8 cellular contexts compared by ENCODE assay signal in genomic region chr19:11797491-11797890, GRCh38. TPM values are rescaled to one million over a fixed set of nuclear protein-coding genes. Genes with fewer than 3 reads are reported as not detected.
A peak's percentile ranks its signal among the peaks of the same experiment; 100 is the strongest.
DNase-seq lines count a peak whose midpoint lies in the region; ATAC-seq, FAIRE-seq and TF ChIP-seq lines count a peak whose summit lies in the region.

No MANE protein-coding gene starts in this region.

- FAIRE-seq in urothelium cell line (lab: Jason Lieb, UNC): no peak

- CTCF ChIA-PET in CD4-positive, alpha-beta memory T cell (lab: Charles Lee; ENCODE audit: partially characterized antibody): interaction anchor here (0.6 to 5.7 kb wide), 38 partner anchors 8 to 1050 kb away, joined by 3 to 92 read pairs (median 4); partner anchors contain the start of genes ZNF136, ZNF20, ZNF439 and ZNF440

- peak overlapping the region in 5 of 7 donors; percentile 56 to 88 (median 70) for H3K27ac Mint-ChIP-seq in CD4-positive, alpha-beta memory T cell
- no peak overlapping the region for H3K27ac Mint-ChIP-seq in T-helper 2 cell treated with Interferon-gamma antibody and Interleukin-4, amounts not matched to agents 5 μg/mL and 100 μg/mL, for 36 hours

- no peaks in the 10 kb centered on the region for H3K27me3 ChIP-seq in CD4-positive, alpha-beta memory T cell (ENCODE audit: insufficient read depth, low read length)
- H3K27me3 ChIP-seq in HAP-1 (ENCODE audit: low read depth) (no peaks in the 10 kb centered on the region), ascending aorta (no peaks in the 10 kb centered on the region), right atrium auricular region (no peaks in the 10 kb centered on the region), psoas muscle (ENCODE audit: insufficient read depth in 3 of 3, low read length in 2 of 3) (no peaks in the 10 kb centered on the region)

- H3K36me3 ChIP-seq in CD4-positive, alpha-beta memory T cell (ENCODE audit: insufficient read depth, low read length): no peaks in the 10 kb centered on the region
- H3K36me3 ChIP-seq in HAP-1 (replicated peaks): no peaks in the 10 kb centered on the region
- H3K36me3 ChIP-seq in ascending aorta: no peaks in the 10 kb centered on the region
- no peaks in the 10 kb centered on the region for H3K36me3 ChIP-seq in right atrium auricular region
- no peaks in the 10 kb centered on the region for H3K36me3 ChIP-seq in psoas muscle (ENCODE audit: insufficient read depth in 1 of 2, low read depth in 1 of 2)

- ATAC-seq in psoas muscle: peak; percentile 93 to 96 (median 94)

- in situ Hi-C loops in HAP-1 (cut with MboI; ENCODE audit: low sequenced_read_pairs): no loop called here

- TF ChIP-seq CTCF in ascending aorta (IDR thresholded peaks at IDR 0.05): peak; percentile 81 to 90 (median 83)
- TF ChIP-seq CTCF in right atrium auricular region (IDR thresholded peaks at IDR 0.05): peak; percentile 88 to 92
- peak; percentile 92 for TF ChIP-seq CTCF in psoas muscle (IDR thresholded peaks at IDR 0.05)

- peaks cover 0 to 8% (median 3%) of the 10 kb centered on the region in 8 donors for H3K9me3 Mint-ChIP-seq in CD4-positive, alpha-beta memory T cell
- peaks cover 19% of the 10 kb centered on the region for H3K9me3 Mint-ChIP-seq in T-helper 2 cell treated with Interferon-gamma antibody and Interleukin-4, amounts not matched to agents 5 μg/mL and 100 μg/mL, for 36 hours

- POLR2A ChIA-PET in CD4-positive, alpha-beta memory T cell (lab: Charles Lee; ENCODE audit: partially characterized antibody): interaction anchor here (0.6 to 2.6 kb wide), 12 partner anchors 14 to 535 kb away, joined by 3 to 13 read pairs (median 4); partner anchors contain the start of genes ZNF440, ZNF441, ZNF700 and ZNF763

- no peak overlapping the region for H3K27ac ChIP-seq in CD4-positive, alpha-beta memory T cell (ENCODE audit: low read depth, low read length)
- H3K27ac ChIP-seq in ascending aorta (peak overlapping the region in 1 of 2 donors; percentile 60), right atrium auricular region (peak overlapping the region in 1 of 2 donors; percentile 87), psoas muscle (peak overlapping the region; percentile 87)

- peak; percentile 74 to 81 (median 78) for DNase-seq in CD4-positive, alpha-beta memory T cell
- DNase-seq in HAP-1 (ENCODE audit: low spot score in 2 of 2): peak; percentile 13 to 66
- peak; percentile 98 for DNase-seq in NCI-H146 (lab: John Stamatoyannopoulos, UW)
- DNase-seq in T-helper 2 cell treated with Interferon-gamma antibody and Interleukin-4, amounts not matched to agents 5 μg/mL and 100 μg/mL, for 36 hours (ENCODE audit: low spot score): peak; percentile 72
- DNase-seq in ascending aorta (ENCODE audit: low spot score in 2 of 2): peak; percentile 23 to 85
- peak; percentile 79 for DNase-seq in right atrium auricular region (ENCODE audit: low spot score)
- peak; percentile 80 to 92 for DNase-seq in psoas muscle
- peak; percentile 81 for DNase-seq in urothelium cell line (ENCODE audit: low spot score)

- 1 to 4% (median 2%) methylated on average over 8 of the region's 8 CpGs for WGBS in psoas muscle, 3 donors

- peaks cover 10 to 18% (median 12%) of the 10 kb centered on the region in 4 donors for H3K4me1 Mint-ChIP-seq in CD4-positive, alpha-beta memory T cell
- peaks cover 10% of the 10 kb centered on the region for H3K4me1 Mint-ChIP-seq in T-helper 2 cell treated with Interferon-gamma antibody and Interleukin-4, amounts not matched to agents 5 μg/mL and 100 μg/mL, for 36 hours (ENCODE audit: low read depth)

- H3K27me3 Mint-ChIP-seq in CD4-positive, alpha-beta memory T cell: no peaks in the 10 kb centered on the region
- H3K27me3 Mint-ChIP-seq in T-helper 2 cell treated with Interferon-gamma antibody and Interleukin-4, amounts not matched to agents 5 μg/mL and 100 μg/mL, for 36 hours (ENCODE audit: low read depth): no peaks in the 10 kb centered on the region

- intact Hi-C loops in CD4-positive, alpha-beta memory T cell (cut with micrococcal nuclease): loop anchor here (1.0 to 5.0 kb wide), 5 partner anchors 60 to 344 kb away; partner anchors contain the start of gene ZNF823
- intact Hi-C loops in ascending aorta (cut with DNase I): loop anchor here (1.0 to 5.0 kb wide), 4 partner anchors 31 to 265 kb away; partner anchors contain the start of genes ZNF441, ZNF69 and ZNF844
- intact Hi-C loops in psoas muscle (cut with DNase I): loop anchor here (2.0 to 5.0 kb wide), 5 partner anchors 83 to 343 kb away; partner anchors contain the start of gene ZNF20 (in 2 of the 2)

- H3K4me3 Mint-ChIP-seq in CD4-positive, alpha-beta memory T cell: peak overlapping the region; percentile 87 to 93 (median 90)
- peak overlapping the region; percentile 89 for H3K4me3 Mint-ChIP-seq in T-helper 2 cell treated with Interferon-gamma antibody and Interleukin-4, amounts not matched to agents 5 μg/mL and 100 μg/mL, for 36 hours

- H3K9me3 ChIP-seq in CD4-positive, alpha-beta memory T cell (ENCODE audit: control insufficient read depth in 1 of 2, low read length in 2 of 2): no peaks in the 10 kb centered on the region
- H3K9me3 ChIP-seq in HAP-1 (no peaks in the 10 kb centered on the region), ascending aorta (peaks cover 0 to 2% of the 10 kb centered on the region in 2 donors), right atrium auricular region (no peaks in the 10 kb centered on the region), psoas muscle (no peaks in the 10 kb centered on the region)

- H3K4me1 ChIP-seq in CD4-positive, alpha-beta memory T cell (ENCODE audit: insufficient read depth, low read length): peaks cover 11% of the 10 kb centered on the region
- no peaks in the 10 kb centered on the region for H3K4me1 ChIP-seq in HAP-1
- peaks cover 6 to 8% of the 10 kb centered on the region in 2 donors for H3K4me1 ChIP-seq in ascending aorta
- H3K4me1 ChIP-seq in right atrium auricular region: peaks cover 0 to 12% of the 10 kb centered on the region in 2 donors
- peaks cover 14% of the 10 kb centered on the region for H3K4me1 ChIP-seq in psoas muscle

- peak overlapping the region in 1 of 2 donors; percentile 58 for H3K4me3 ChIP-seq in CD4-positive, alpha-beta memory T cell (ENCODE audit: low read length in 2 of 2)
- no peak overlapping the region for H3K4me3 ChIP-seq in HAP-1
- peak overlapping the region in 1 of 2 donors; percentile 71 for H3K4me3 ChIP-seq in ascending aorta
- peak overlapping the region in 1 of 2 donors; percentile 81 for H3K4me3 ChIP-seq in right atrium auricular region
- H3K4me3 ChIP-seq in psoas muscle: peak overlapping the region; percentile 93

- peaks cover 3 to 5% of the 10 kb centered on the region in 2 donors for H3K36me3 Mint-ChIP-seq in CD4-positive, alpha-beta memory T cell
- peaks cover 5% of the 10 kb centered on the region for H3K36me3 Mint-ChIP-seq in T-helper 2 cell treated with Interferon-gamma antibody and Interleukin-4, amounts not matched to agents 5 μg/mL and 100 μg/mL, for 36 hours (ENCODE audit: low read depth)

RNA-seq across cellular contexts. Expression of gene ZNF491, which starts 0.8 kb away (rescaled TPM):
- total RNA-seq in CD4-positive, alpha-beta memory T cell: 1 to 10 TPM; 2.0 to 3.0 TPM
- polyA plus RNA-seq in CD4-positive, alpha-beta memory T cell: under 1 TPM in 1 of 2 donors, not detected in 1; 0.34 TPM
- not detected for total RNA-seq in ascending aorta
- 1 to 10 TPM; 1.6 to 6.2 TPM for total RNA-seq in right atrium auricular region
- 1 to 10 TPM in 2 of 4 donors, under 1 TPM in 2; 0.66 to 1.9 (median 1.1) TPM for total RNA-seq in psoas muscle
- 1 to 10 TPM in 1 of 3 donors, under 1 TPM in 2; 0.44 to 1.2 (median 0.53) TPM for polyA plus RNA-seq in psoas muscle

RNA-seq across cellular contexts. Expression of gene ZNF440, which starts 16.6 kb away (rescaled TPM):
- 10 to 100 TPM; 18.0 to 18.5 TPM for total RNA-seq in CD4-positive, alpha-beta memory T cell
- 1 to 10 TPM; 1.8 to 3.7 TPM for polyA plus RNA-seq in CD4-positive, alpha-beta memory T cell
- 1.1 TPM for total RNA-seq in ascending aorta
- total RNA-seq in right atrium auricular region: 1 to 10 TPM; 3.4 to 4.5 TPM
- total RNA-seq in psoas muscle: 1 to 10 TPM; 2.4 to 5.0 (median 4.0) TPM
- polyA plus RNA-seq in psoas muscle: 1 to 10 TPM; 1.1 to 5.0 (median 2.8) TPM

RNA-seq across cellular contexts. Expression of gene ZNF441, which starts 30.7 kb away (rescaled TPM):
- total RNA-seq in CD4-positive, alpha-beta memory T cell: 10 to 100 TPM; 19.6 to 21.5 TPM
- 1 to 10 TPM; 2.3 to 6.3 TPM for polyA plus RNA-seq in CD4-positive, alpha-beta memory T cell
- total RNA-seq in ascending aorta (0.85 TPM), right atrium auricular region (1 to 10 TPM; 2.0 to 3.4 TPM), psoas muscle (1 to 10 TPM; 1.8 to 4.7 (median 2.3) TPM)
- 1 to 10 TPM; 1.3 to 2.8 (median 1.5) TPM for polyA plus RNA-seq in psoas muscle

RNA-seq across cellular contexts. Expression of gene ZNF439, which starts 51.0 kb away (rescaled TPM):
- total RNA-seq in CD4-positive, alpha-beta memory T cell: 10 to 100 TPM; 16.9 to 17.7 TPM
- 1 to 10 TPM in 1 of 2 donors, under 1 TPM in 1; 0.72 to 5.6 TPM for polyA plus RNA-seq in CD4-positive, alpha-beta memory T cell
- total RNA-seq in ascending aorta: 2.3 TPM
- total RNA-seq in right atrium auricular region: 1 to 10 TPM; 2.6 to 4.6 TPM
- total RNA-seq in psoas muscle: 1 to 10 TPM in 1 of 4 donors, under 1 TPM in 3; 0.30 to 2.4 (median 0.35) TPM
- polyA plus RNA-seq in psoas muscle: 1 to 10 TPM in 1 of 3 donors, under 1 TPM in 2; 0.17 to 1.2 (median 0.49) TPM

RNA-seq across cellular contexts. Expression of gene ZNF823, which starts 58.7 kb away (rescaled TPM):
- total RNA-seq in CD4-positive, alpha-beta memory T cell: 1 to 10 TPM; 4.6 to 5.4 TPM
- 1 to 10 TPM in 1 of 2 donors, under 1 TPM in 1; 0.92 to 5.3 TPM for polyA plus RNA-seq in CD4-positive, alpha-beta memory T cell
- total RNA-seq in ascending aorta: 5.2 TPM
- total RNA-seq in right atrium auricular region: 1 to 10 TPM; 2.6 to 4.0 TPM
- total RNA-seq in psoas muscle: 1 to 10 TPM; 1.5 to 4.3 (median 2.2) TPM
- 1 to 10 TPM; 1.6 to 3.9 (median 2.5) TPM for polyA plus RNA-seq in psoas muscle

Comparison
In these comparisons a context has a peak if more than half of its experiments do, and no peak if none do; other contexts are left out.
1. DNase-seq: peak in every context shown above with its lines; median percentile 98 in NCI-H146; 86 in psoas muscle; 81 in urothelium cell line; 79 in right atrium auricular region; 78 in CD4-positive, alpha-beta memory T cell; 72 in T-helper 2 cell treated with Interferon-gamma antibody and Interleukin-4, amounts not matched to agents 5 μg/mL and 100 μg/mL, for 36 hours; 54 in ascending aorta; 40 in HAP-1.